Comparison of ENCODE assay signal across 1 cellular context in the genomic region with DNA sequence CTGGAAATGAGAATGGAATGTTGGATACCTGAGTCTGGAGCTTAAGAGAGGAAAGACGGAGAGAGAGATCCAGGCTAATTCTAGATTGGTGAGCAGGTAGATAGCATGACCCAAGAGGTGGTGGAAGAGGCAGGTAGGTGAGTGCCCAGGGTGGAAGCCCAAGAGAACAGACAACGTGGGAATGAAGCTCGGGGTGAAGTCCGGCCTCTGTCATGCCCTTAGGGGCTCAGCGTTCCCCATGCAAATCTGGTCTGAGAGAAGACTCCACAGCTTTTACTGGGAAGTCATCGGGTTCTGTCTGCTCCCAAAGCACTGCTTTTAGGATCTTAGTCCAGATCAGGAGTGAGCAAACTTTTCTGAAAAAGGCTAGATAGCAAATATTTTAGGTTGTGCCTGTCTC.
TF ChIP-seq lines count a peak whose summit lies in the region.

No MANE protein-coding gene starts in this region.

TF ChIP-seq in K562, 482 proteins besides CTCF, POLR2A, EP300 and RAD21:
- TF ChIP-seq MCM7 (IDR thresholded peaks at IDR 0.05) (no peak), MYNN (IDR thresholded peaks at IDR 0.05) (no peak), MYNN (CRISPR knock-in tag; IDR thresholded peaks at IDR 0.05) (no peak), NBN (IDR thresholded peaks at IDR 0.05; ENCODE audit: low read depth) (no peak), CREB1 (IDR thresholded peaks at IDR 0.05) (no peak), CREB1 (CRISPR knock-in tag; IDR thresholded peaks at IDR 0.05) (no peak), SNIP1 (IDR thresholded peaks at IDR 0.05; ENCODE audit: low read depth) (no peak), SAP30 (IDR thresholded peaks at IDR 0.05; ENCODE audit: borderline replicate concordance, insufficient read depth, low read depth, low read length, poor library complexity, severe bottlenecking) (no peak), HMG20B (CRISPR knock-in tag; IDR thresholded peaks at IDR 0.05) (no peak), CHCHD3 (CRISPR knock-in tag; IDR thresholded peaks at IDR 0.05) (no peak), ELF1 (tag; IDR thresholded peaks at IDR 0.05) (no peak), NFIX (CRISPR knock-in tag; IDR thresholded peaks at IDR 0.05; ENCODE audit: low read depth) (no peak), ZNF79 (CRISPR knock-in tag; IDR thresholded peaks at IDR 0.05; ENCODE audit: low read depth) (no peak), CHD4 (IDR thresholded peaks at IDR 0.05; ENCODE audit: insufficient read depth, insufficient replicate concordance, low read depth, low read length, poor library complexity, severe bottlenecking) (no peak), ZNF384 (IDR thresholded peaks at IDR 0.05; ENCODE audit: low read depth, low read length) (no peak), ZFX (CRISPR knock-in tag; IDR thresholded peaks at IDR 0.05) (no peak), KDM5B (IDR thresholded peaks at IDR 0.05; ENCODE audit: insufficient replicate concordance, low read depth, low read length) (no peak), MAFG (tag; conservative IDR thresholded peaks at IDR 0.05) (no peak), ZNF3 (CRISPR knock-in tag; IDR thresholded peaks at IDR 0.05) (no peak), SMAD4 (CRISPR knock-in tag; conservative IDR thresholded peaks at IDR 0.05) (no peak), HNRNPUL1 (IDR thresholded peaks at IDR 0.05; ENCODE audit: low read length) (no peak)
- TF ChIP-seq, protein P1, sequence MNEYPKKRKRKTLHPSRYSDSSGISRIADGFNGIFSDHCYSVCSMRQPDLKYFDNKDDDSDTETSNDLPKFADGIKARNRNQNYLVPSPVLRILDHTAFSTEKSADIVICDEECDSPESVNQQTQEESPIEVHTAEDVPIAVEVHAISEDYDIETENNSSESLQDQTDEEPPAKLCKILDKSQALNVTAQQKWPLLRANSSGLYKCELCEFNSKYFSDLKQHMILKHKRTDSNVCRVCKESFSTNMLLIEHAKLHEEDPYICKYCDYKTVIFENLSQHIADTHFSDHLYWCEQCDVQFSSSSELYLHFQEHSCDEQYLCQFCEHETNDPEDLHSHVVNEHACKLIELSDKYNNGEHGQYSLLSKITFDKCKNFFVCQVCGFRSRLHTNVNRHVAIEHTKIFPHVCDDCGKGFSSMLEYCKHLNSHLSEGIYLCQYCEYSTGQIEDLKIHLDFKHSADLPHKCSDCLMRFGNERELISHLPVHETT (CRISPR knock-in tag; conservative IDR thresholded peaks at IDR 0.05 in 1 of 2, IDR thresholded peaks at IDR 0.05 in 1 of 2) = no peak
